In the genomic region with DNA sequence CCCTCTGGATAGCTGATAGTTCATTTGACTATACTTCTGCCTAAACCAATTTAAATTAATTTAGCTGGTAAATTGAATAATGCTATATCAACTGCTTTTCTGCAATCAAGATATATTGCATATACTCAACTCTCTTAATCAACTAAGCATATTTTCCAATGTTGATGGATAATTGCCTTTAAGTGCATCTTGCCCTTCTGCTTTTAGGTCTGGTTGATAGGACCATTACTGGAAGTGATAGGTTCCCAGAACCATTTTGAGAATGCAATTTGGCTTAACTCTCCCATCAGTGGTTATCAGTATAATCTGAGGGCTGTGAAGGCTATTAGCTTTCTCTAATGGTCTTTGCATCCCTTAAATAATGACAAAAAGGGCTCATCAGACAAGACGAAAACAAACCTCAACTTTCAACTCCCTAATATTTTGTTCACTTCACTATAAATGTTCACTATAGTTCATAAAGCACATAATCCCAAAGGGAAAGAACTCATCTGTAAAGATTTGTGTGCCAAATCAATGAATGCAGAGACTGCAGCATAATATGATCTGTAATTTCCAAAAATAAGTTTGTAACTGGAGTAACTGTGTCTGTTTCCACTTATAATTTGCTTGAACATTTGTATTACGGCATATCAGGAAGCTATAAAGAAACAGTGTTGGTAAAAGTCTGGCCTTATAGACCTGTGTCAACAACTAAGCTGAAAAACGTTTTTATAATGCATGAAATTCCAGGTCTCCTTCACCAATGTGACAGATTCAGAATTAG, we compare ENCODE assay signal across 1 cellular context.
TF ChIP-seq lines count a peak whose summit lies in the region.

No MANE protein-coding gene starts in this region.

TF ChIP-seq in SK-N-SH, 30 proteins besides CTCF, POLR2A, EP300 and RAD21 (continued from another document):
- TF ChIP-seq, protein P1, sequence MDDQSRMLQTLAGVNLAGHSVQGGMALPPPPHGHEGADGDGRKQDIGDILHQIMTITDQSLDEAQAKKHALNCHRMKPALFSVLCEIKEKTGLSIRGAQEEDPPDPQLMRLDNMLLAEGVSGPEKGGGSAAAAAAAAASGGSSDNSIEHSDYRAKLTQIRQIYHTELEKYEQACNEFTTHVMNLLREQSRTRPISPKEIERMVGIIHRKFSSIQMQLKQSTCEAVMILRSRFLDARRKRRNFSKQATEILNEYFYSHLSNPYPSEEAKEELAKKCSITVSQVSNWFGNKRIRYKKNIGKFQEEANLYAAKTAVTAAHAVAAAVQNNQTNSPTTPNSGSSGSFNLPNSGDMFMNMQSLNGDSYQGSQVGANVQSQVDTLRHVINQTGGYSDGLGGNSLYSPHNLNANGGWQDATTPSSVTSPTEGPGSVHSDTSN (IDR thresholded peaks at IDR 0.05), result peak; percentile 77
- no peak; the same call in 1 of the 2 replicates for TF ChIP-seq IRF3 (IDR thresholded peaks at IDR 0.05; ENCODE audit: low read depth, low read length)
- no peak for TF ChIP-seq NRF1 (IDR thresholded peaks at IDR 0.05; ENCODE audit: low read depth, low read length)
- TF ChIP-seq MEF2A (IDR thresholded peaks at IDR 0.05; ENCODE audit: borderline replicate concordance, low read depth), result peak; percentile 64; the same call in 1 of the 2 replicates
- peak; percentile 84 for TF ChIP-seq POLR2AphosphoS5 (IDR thresholded peaks at IDR 0.05; ENCODE audit: low read depth, low read length)
- TF ChIP-seq RXRA (IDR thresholded peaks at IDR 0.05; ENCODE audit: borderline replicate concordance, low read depth), result peak; percentile 38; the same call in 1 of the 2 replicates
- peak; percentile 65; the same call in 1 of the 2 replicates for TF ChIP-seq MXI1 (IDR thresholded peaks at IDR 0.05; ENCODE audit: low read depth, low read length)
- TF ChIP-seq GATA2 (CRISPR knock-in tag; IDR thresholded peaks at IDR 0.05), result peak; percentile 98
- peak; percentile 56 for TF ChIP-seq JUND (IDR thresholded peaks at IDR 0.05)
- TF ChIP-seq FOXM1 (IDR thresholded peaks at IDR 0.05; ENCODE audit: low read depth), result peak; percentile 99
- no peak for TF ChIP-seq USF2 (IDR thresholded peaks at IDR 0.05; ENCODE audit: borderline replicate concordance, low read depth, low read length)
- peak; percentile 99 for TF ChIP-seq TEAD4 (IDR thresholded peaks at IDR 0.05; ENCODE audit: borderline replicate concordance, insufficient read depth)
- TF ChIP-seq SMC3 (IDR thresholded peaks at IDR 0.05; ENCODE audit: low read depth, low read length), result no peak
- TF ChIP-seq, protein P2, sequence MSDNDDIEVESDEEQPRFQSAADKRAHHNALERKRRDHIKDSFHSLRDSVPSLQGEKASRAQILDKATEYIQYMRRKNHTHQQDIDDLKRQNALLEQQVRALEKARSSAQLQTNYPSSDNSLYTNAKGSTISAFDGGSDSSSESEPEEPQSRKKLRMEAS (IDR thresholded peaks at IDR 0.05; ENCODE audit: low read depth), result no peak
- TF ChIP-seq CHD2 (IDR thresholded peaks at IDR 0.05; ENCODE audit: low read length, partially characterized antibody), result peak; percentile 25
- peak; percentile 34; the same call in 1 of the 2 replicates for TF ChIP-seq REST (IDR thresholded peaks at IDR 0.05; ENCODE audit: low read depth, low read length)
- no peak for TF ChIP-seq GABPA (IDR thresholded peaks at IDR 0.05; ENCODE audit: low read depth)
- no peak for TF ChIP-seq ELF1 (IDR thresholded peaks at IDR 0.05)
- TF ChIP-seq RCOR1 (IDR thresholded peaks at IDR 0.05; ENCODE audit: low read length), result peak; percentile 41
- TF ChIP-seq FOXJ3 (CRISPR knock-in tag; IDR thresholded peaks at IDR 0.05), result peak; percentile 95
- TF ChIP-seq SIN3A (IDR thresholded peaks at IDR 0.05; ENCODE audit: borderline replicate concordance, low read depth, low read length), result peak; percentile 52; the same call in 1 of the 2 replicates
- no peak; the same call in 1 of the 2 replicates for TF ChIP-seq RFX5 (IDR thresholded peaks at IDR 0.05; ENCODE audit: low read length)
- TF ChIP-seq, protein P3, sequence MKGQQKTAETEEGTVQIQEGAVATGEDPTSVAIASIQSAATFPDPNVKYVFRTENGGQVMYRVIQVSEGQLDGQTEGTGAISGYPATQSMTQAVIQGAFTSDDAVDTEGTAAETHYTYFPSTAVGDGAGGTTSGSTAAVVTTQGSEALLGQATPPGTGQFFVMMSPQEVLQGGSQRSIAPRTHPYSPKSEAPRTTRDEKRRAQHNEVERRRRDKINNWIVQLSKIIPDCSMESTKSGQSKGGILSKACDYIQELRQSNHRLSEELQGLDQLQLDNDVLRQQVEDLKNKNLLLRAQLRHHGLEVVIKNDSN (IDR thresholded peaks at IDR 0.05; ENCODE audit: borderline replicate concordance, low read depth), result no peak
- TF ChIP-seq, protein P4, sequence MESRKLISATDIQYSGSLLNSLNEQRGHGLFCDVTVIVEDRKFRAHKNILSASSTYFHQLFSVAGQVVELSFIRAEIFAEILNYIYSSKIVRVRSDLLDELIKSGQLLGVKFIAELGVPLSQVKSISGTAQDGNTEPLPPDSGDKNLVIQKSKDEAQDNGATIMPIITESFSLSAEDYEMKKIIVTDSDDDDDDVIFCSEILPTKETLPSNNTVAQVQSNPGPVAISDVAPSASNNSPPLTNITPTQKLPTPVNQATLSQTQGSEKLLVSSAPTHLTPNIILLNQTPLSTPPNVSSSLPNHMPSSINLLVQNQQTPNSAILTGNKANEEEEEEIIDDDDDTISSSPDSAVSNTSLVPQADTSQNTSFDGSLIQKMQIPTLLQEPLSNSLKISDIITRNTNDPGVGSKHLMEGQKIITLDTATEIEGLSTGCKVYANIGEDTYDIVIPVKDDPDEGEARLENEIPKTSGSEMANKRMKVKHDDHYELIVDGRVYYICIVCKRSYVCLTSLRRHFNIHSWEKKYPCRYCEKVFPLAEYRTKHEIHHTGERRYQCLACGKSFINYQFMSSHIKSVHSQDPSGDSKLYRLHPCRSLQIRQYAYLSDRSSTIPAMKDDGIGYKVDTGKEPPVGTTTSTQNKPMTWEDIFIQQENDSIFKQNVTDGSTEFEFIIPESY (IDR thresholded peaks at IDR 0.05; ENCODE audit: borderline replicate concordance, low read depth), result no peak; the same call in 1 of the 2 replicates
- no peak; the same call in 1 of the 2 replicates for TF ChIP-seq FOSL2 (IDR thresholded peaks at IDR 0.05; ENCODE audit: borderline replicate concordance, low read depth)
- peak; percentile 85 for TF ChIP-seq TCF12 (IDR thresholded peaks at IDR 0.05)
- peak; percentile 42; the same call in 1 of the 2 replicates for TF ChIP-seq EZH2phosphoT487 (IDR thresholded peaks at IDR 0.05; ENCODE audit: borderline replicate concordance, low read depth)
- no peak for TF ChIP-seq YY1 (IDR thresholded peaks at IDR 0.05; ENCODE audit: low read depth)
